ENCODE assay signal across 19 cellular contexts in the genomic region with DNA sequence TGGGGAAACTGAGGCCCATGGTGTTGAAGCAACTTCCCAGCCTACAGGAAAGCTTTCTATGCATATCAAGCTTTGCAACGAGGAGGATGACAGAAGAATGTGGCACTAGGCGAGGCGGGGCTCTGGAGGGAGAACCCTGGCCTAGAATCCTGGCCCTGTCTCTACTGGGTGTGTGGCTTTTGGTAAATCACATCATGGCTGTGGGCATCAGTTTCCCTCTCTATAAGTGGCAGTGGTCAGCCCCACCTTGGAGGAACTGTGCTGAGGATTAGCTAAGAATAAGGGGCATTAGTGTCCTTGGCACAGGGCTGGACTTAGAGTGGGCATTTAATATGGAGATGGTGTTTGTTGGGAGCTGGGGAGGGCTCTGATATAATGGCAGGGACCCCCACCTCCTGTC.
DNase-seq lines count a peak whose midpoint lies in the region; ATAC-seq and TF ChIP-seq lines count a peak whose summit lies in the region.
"Had no signal": no experiment of that assay in that cellular context is flagged by ENCODE, and none has a peak within 500 bp of the region (broad histone marks: within the 10 kb centered on the region; RNA-seq: fewer than 3 reads in every experiment).

No MANE protein-coding gene starts in this region.

- H3K36me3 Mint-ChIP-seq in activated T-cell treated with anti-CD3 and anti-CD28 coated beads, Interleukin-2, amount 50 U/mL, for 24 hours (ENCODE audit: low read depth): no peaks in the 10 kb centered on the region
- H3K36me3 Mint-ChIP-seq in central memory CD8-positive, alpha-beta T cell (ENCODE audit: insufficient read depth): peaks cover 7% of the 10 kb centered on the region

- H3K4me1 Mint-ChIP-seq in activated T-cell treated with anti-CD3 and anti-CD28 coated beads, Interleukin-2, amount 50 U/mL, for 24 hours (ENCODE audit: low read depth): peaks cover 86% of the 10 kb centered on the region
- peaks cover 77% of the 10 kb centered on the region for H3K4me1 Mint-ChIP-seq in central memory CD8-positive, alpha-beta T cell

- CTCF ChIA-PET in RWPE1 (lab: Yijun Ruan, JAX): no interaction called here

- no peak for DNase-seq in activated T-cell treated with anti-CD3 and anti-CD28 coated beads, Interleukin-2, amount 50 U/mL, for 24 hours
- no peak for DNase-seq in activated T-cell treated with anti-CD3 and anti-CD28 coated beads for 4 hours
- no peak for DNase-seq in RWPE1 (ENCODE audit: low spot score)
- DNase-seq in central memory CD8-positive, alpha-beta T cell (ENCODE audit: low spot score in 2 of 2): no peak
- no peak for DNase-seq in thoracic aorta (ENCODE audit: low spot score)
- DNase-seq: ACHN; C1 segment of cervical spinal cord; cortex of kidney; DMS 273 treated with DMSO at 0.1 percent for 48 hours; NCI-H2081; NCI-H446; PC-3; SHP77; stimulated activated CD4-positive, alpha-beta T cell treated with anti-CD3 and anti-CD28 coated beads, Interleukin-2, amount 100 ng/mL, for 48 hours; stimulated activated naive CD4-positive, alpha-beta T cell treated with Interleukin-2 at 50 U/mL for 16 hours; SW 1271 had no signal

- TF ChIP-seq CTCF in RWPE1 (conservative IDR thresholded peaks at IDR 0.05; ENCODE audit: low read depth) (no peak), thoracic aorta (IDR thresholded peaks at IDR 0.05) (no peak)

- H3K27me3 ChIP-seq in thoracic aorta (replicated peaks; ENCODE audit: insufficient read depth): no peaks in the 10 kb centered on the region

- H3K4me1 ChIP-seq in thoracic aorta (ENCODE audit: control insufficient read depth in 1 of 2, low read depth in 2 of 2): peaks cover 52 to 92% of the 10 kb centered on the region in 2 donors

- H3K9me3 Mint-ChIP-seq in activated T-cell treated with anti-CD3 and anti-CD28 coated beads, Interleukin-2, amount 50 U/mL, for 24 hours: no peaks in the 10 kb centered on the region
- H3K9me3 Mint-ChIP-seq in central memory CD8-positive, alpha-beta T cell: no peaks in the 10 kb centered on the region

- H3K27ac ChIP-seq in RWPE1 (peak overlapping the region; percentile 30), thoracic aorta (peak overlapping the region; percentile 67 to 75)

- POLR2A ChIA-PET in RWPE1 (lab: Yijun Ruan, JAX; ENCODE audit: low non-redundant PET): no interaction called here

- no peaks in the 10 kb centered on the region for H3K9me3 ChIP-seq in thoracic aorta

- H3K4me3 ChIP-seq in thoracic aorta: no peak overlapping the region

- ATAC-seq in central memory CD8-positive, alpha-beta T cell (replicated peaks; ENCODE audit: extremely low read depth, poor library complexity, severe bottlenecking): no peak
- ATAC-seq in thoracic aorta (ENCODE audit: insufficient number of reproducible peaks, low FRiP score, low read depth): no peak
- ATAC-seq in HG03095 (IDR thresholded peaks at IDR 0.05; ENCODE audit: unreplicated experiment): no peak
- no peak for ATAC-seq in GM19455 (IDR thresholded peaks at IDR 0.05; ENCODE audit: unreplicated experiment)
- no peak for ATAC-seq in HG03025 (IDR thresholded peaks at IDR 0.05; ENCODE audit: low FRiP score, unreplicated experiment)
- ATAC-seq: PC-3 had no signal

- peak overlapping the region; percentile 89 for H3K27ac Mint-ChIP-seq in activated T-cell treated with anti-CD3 and anti-CD28 coated beads, Interleukin-2, amount 50 U/mL, for 24 hours
- peak overlapping the region; percentile 96 for H3K27ac Mint-ChIP-seq in central memory CD8-positive, alpha-beta T cell (ENCODE audit: low read depth)

- peak overlapping the region; percentile 67 for H3K4me3 Mint-ChIP-seq in activated T-cell treated with anti-CD3 and anti-CD28 coated beads, Interleukin-2, amount 50 U/mL, for 24 hours
- peak overlapping the region; percentile 82 for H3K4me3 Mint-ChIP-seq in central memory CD8-positive, alpha-beta T cell

- no peaks in the 10 kb centered on the region for H3K36me3 ChIP-seq in thoracic aorta

- no peaks in the 10 kb centered on the region for H3K27me3 Mint-ChIP-seq in activated T-cell treated with anti-CD3 and anti-CD28 coated beads, Interleukin-2, amount 50 U/mL, for 24 hours
- no peaks in the 10 kb centered on the region for H3K27me3 Mint-ChIP-seq in central memory CD8-positive, alpha-beta T cell
